In genomic region chr13:60583911-60584753, GRCh38 we compare ENCODE assay signal across 8 cellular contexts.
DNase-seq lines count a peak whose midpoint lies in the region; ATAC-seq, FAIRE-seq and TF ChIP-seq lines count a peak whose summit lies in the region.

No MANE protein-coding gene starts in this region.

- DNase-seq in AG10803 (ENCODE audit: low read depth), result peak; percentile 84
- DNase-seq in amniotic epithelial cell (ENCODE audit: low read depth), result peak; percentile 74
- peak; percentile 70 to 87 for DNase-seq in lower leg skin (ENCODE audit: low spot score in 2 of 2)
- DNase-seq in kidney, result no peak
- DNase-seq in superior temporal gyrus (ENCODE audit: extremely low spot score), result no peak

- H3K4me1 ChIP-seq in kidney (ENCODE audit: control insufficient read depth in 1 of 2, insufficient read depth in 1 of 2, low read depth in 1 of 2, low read length in 2 of 2), result no peaks in the 10 kb centered on the region

- no peaks in the 10 kb centered on the region for H3K36me3 ChIP-seq in kidney (ENCODE audit: control insufficient read depth in 1 of 2, insufficient read depth in 2 of 2, low read length in 2 of 2)

- ATAC-seq in HG02852 (IDR thresholded peaks at IDR 0.05; ENCODE audit: unreplicated experiment) (peak; percentile 46), HG02678 (IDR thresholded peaks at IDR 0.05; ENCODE audit: unreplicated experiment) (no peak), GM21447 (IDR thresholded peaks at IDR 0.05; ENCODE audit: unreplicated experiment) (no peak)

- TF ChIP-seq POLR2A in lower leg skin (IDR thresholded peaks at IDR 0.05), result no peak

- intact Hi-C loops in lower leg skin (cut with DNase I; ENCODE audit: low total_unique reads), result no loop called here
- intact Hi-C loops in kidney (cut with DNase I), result no loop called here

- H3K27ac ChIP-seq in kidney (ENCODE audit: low read depth in 2 of 2, low read length in 2 of 2), result no peak overlapping the region

- TF ChIP-seq CTCF in AG10803 (conservative IDR thresholded peaks at IDR 0.05; ENCODE audit: low read length) (peak; percentile 19; the same call in 1 of the 2 replicates), lower leg skin (IDR thresholded peaks at IDR 0.05) (no peak), kidney (IDR thresholded peaks at IDR 0.05; ENCODE audit: borderline replicate concordance, extremely low read depth, insufficient read depth) (no peak)

- FAIRE-seq in kidney (lab: Jason Lieb, UNC), result no peak

- peak overlapping the region; percentile 40 for H3K4me3 ChIP-seq in AG10803 (ENCODE audit: low read length)
- no peak overlapping the region for H3K4me3 ChIP-seq in lower leg skin (ENCODE audit: low read depth, poor library complexity, severe bottlenecking)
- no peak overlapping the region for H3K4me3 ChIP-seq in kidney (ENCODE audit: low read length in 2 of 2)

- no peak overlapping the region for H3K9ac ChIP-seq in kidney (ENCODE audit: low read length in 2 of 2)

- 44 to 51% methylated on average over 15 of the region's 15 CpGs for WGBS in lower leg skin, 2 donors

- H3K9me3 ChIP-seq in kidney (ENCODE audit: control insufficient read depth in 1 of 2, low read length in 2 of 2), result no peaks in the 10 kb centered on the region

Comparison
In these comparisons a context has a peak if more than half of its experiments do, and no peak if none do; other contexts are left out.
1. DNase-seq: peak in AG10803 (single experiment), amniotic epithelial cell (single experiment) and lower leg skin (2 of 2); none in kidney (single experiment) and superior temporal gyrus (single experiment).